In the genomic region with DNA sequence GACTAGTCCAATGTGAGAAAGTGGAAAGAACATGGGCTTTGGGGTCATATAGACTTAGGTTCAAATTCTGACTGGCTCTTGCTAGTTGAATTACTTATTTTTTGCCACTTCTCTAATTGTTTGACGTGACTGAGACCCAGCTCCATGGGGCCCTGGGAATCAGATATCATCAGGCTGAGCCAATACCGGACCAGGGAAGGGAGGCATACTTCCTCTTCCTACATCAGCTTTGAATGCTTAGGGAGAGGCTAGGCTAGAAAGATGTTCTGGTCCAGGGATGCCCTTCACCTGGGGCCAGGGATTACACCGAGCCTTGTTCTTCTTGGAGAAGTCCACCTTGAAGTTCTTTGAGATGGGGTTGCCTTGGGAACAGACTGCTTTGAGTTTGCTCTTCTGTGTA, we compare ENCODE assay signal across 1 cellular context.
TF ChIP-seq lines count a peak whose summit lies in the region.

No MANE protein-coding gene starts in this region.

TF ChIP-seq in HepG2, 621 proteins besides CTCF, POLR2A, EP300 and RAD21:
- 0 out of 2 replicates have a peak, but pooled peaks have one; percentile 45 for TF ChIP-seq RFX3 (CRISPR knock-in tag; IDR thresholded peaks at IDR 0.05)
- no peak for TF ChIP-seq RNF2 (conservative IDR thresholded peaks at IDR 0.05; ENCODE audit: low read depth)
- no peak for TF ChIP-seq ZNF678 (CRISPR knock-in tag; IDR thresholded peaks at IDR 0.05)
